32 cellular contexts compared by ENCODE assay signal in the genomic region with DNA sequence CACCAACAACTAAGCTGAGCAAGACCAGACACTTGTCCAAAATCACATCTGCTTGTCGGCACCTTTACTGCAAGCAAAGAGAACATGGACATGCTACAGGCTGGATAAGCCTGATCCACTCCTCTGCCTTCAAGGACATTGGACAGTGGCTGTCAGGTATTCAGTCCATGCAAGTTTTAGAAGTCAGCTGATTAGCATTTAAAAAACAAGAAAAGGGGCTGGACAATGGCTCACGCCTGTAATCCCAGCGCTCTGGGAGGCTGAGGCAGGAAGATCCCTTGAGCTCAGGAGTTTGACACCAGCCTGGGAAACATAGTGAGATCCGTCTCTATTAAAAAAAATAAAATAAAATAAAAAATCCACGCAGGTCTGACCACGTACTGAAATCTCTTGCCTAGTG.
"Had no signal": no experiment of that assay in that cellular context is flagged by ENCODE, and none has a peak within 500 bp of the region (broad histone marks: within the 10 kb centered on the region; RNA-seq: fewer than 3 reads in every experiment).

No MANE protein-coding gene starts in this region.

- H3K27ac Mint-ChIP-seq: activated CD4-positive, alpha-beta memory T cell treated with anti-CD3 and anti-CD28 coated beads for 36 hours; activated CD4-positive, alpha-beta T cell treated with anti-CD3 and anti-CD28 coated beads, Interleukin-2, amount 10 ng/mL, durations not matched to agents 24 days and 14 days; activated naive CD4-positive, alpha-beta T cell treated with anti-CD3 and anti-CD28 coated beads, Interleukin-2, amount 10 ng/mL, durations not matched to agents 7 days and 5 days; activated naive CD8-positive, alpha-beta T cell treated with anti-CD3 and anti-CD28 coated beads, Interleukin-2, amount 10 ng/mL, durations not matched to agents 7 days and 5 days; activated T-helper 1 cell treated with anti-CD3 and anti-CD28 coated beads, Interleukin-12 subunit alpha, Interleukin-12 subunit beta, Interleukin-2, Interleukin-4 antibody, amounts not matched to agents 30 ng/mL and 10 ng/mL and 1 ng/mL, durations not matched to agents 14 hours and 24 hours and 36 hours; effector memory CD8-positive, alpha-beta T cell; immature natural killer cell; mesothelial cell of epicardium; nephron progenitor cell; stimulated activated naive CD8-positive, alpha-beta T cell treated with anti-CD3 and anti-CD28 coated beads, Interleukin-15, Interleukin-2, amounts not matched to agents 100 ng/mL and 50 ng/mL, for 24 hours had no signal

- H3K9ac ChIP-seq: parathyroid adenoma had no signal

- H3K27me3 Mint-ChIP-seq: activated CD4-positive, alpha-beta memory T cell treated with anti-CD3 and anti-CD28 coated beads for 36 hours; activated CD4-positive, alpha-beta T cell treated with anti-CD3 and anti-CD28 coated beads, Interleukin-2, amount 10 ng/mL, durations not matched to agents 24 days and 14 days; activated naive CD4-positive, alpha-beta T cell treated with anti-CD3 and anti-CD28 coated beads, Interleukin-2, amount 10 ng/mL, durations not matched to agents 7 days and 5 days; activated naive CD8-positive, alpha-beta T cell treated with anti-CD3 and anti-CD28 coated beads, Interleukin-2, amount 10 ng/mL, durations not matched to agents 7 days and 5 days; brain; effector memory CD8-positive, alpha-beta T cell; naive B cell; stimulated activated naive CD8-positive, alpha-beta T cell treated with anti-CD3 and anti-CD28 coated beads, Interleukin-15, Interleukin-2, amounts not matched to agents 100 ng/mL and 50 ng/mL, for 24 hours had no signal

- H3K4me1 Mint-ChIP-seq: activated CD4-positive, alpha-beta T cell treated with anti-CD3 and anti-CD28 coated beads, Interleukin-2, amount 10 ng/mL, durations not matched to agents 24 days and 14 days; activated naive CD4-positive, alpha-beta T cell treated with anti-CD3 and anti-CD28 coated beads, Interleukin-2, amount 10 ng/mL, durations not matched to agents 7 days and 5 days; activated naive CD8-positive, alpha-beta T cell treated with anti-CD3 and anti-CD28 coated beads, Interleukin-2, amount 10 ng/mL, durations not matched to agents 7 days and 5 days; immature natural killer cell; mesothelial cell of epicardium had no signal

- ATAC-seq: effector memory CD8-positive, alpha-beta T cell; left colon; psoas muscle had no signal

- H3K27me3 ChIP-seq: ascending aorta, cardiac muscle cell, spleen had no signal

- H3K27ac ChIP-seq: ascending aorta, cardiac muscle cell, parathyroid adenoma, psoas muscle, spleen, thoracic aorta had no signal

- H3K4me3 Mint-ChIP-seq: activated CD4-positive, alpha-beta memory T cell treated with anti-CD3 and anti-CD28 coated beads for 36 hours; activated CD4-positive, alpha-beta T cell treated with anti-CD3 and anti-CD28 coated beads, Interleukin-2, amount 10 ng/mL, durations not matched to agents 24 days and 14 days; activated naive CD4-positive, alpha-beta T cell treated with anti-CD3 and anti-CD28 coated beads, Interleukin-2, amount 10 ng/mL, durations not matched to agents 7 days and 5 days; activated naive CD8-positive, alpha-beta T cell treated with anti-CD3 and anti-CD28 coated beads, Interleukin-2, amount 10 ng/mL, durations not matched to agents 7 days and 5 days; activated T-helper 1 cell treated with anti-CD3 and anti-CD28 coated beads, Interleukin-12 subunit alpha, Interleukin-12 subunit beta, Interleukin-2, Interleukin-4 antibody, amounts not matched to agents 30 ng/mL and 10 ng/mL and 1 ng/mL, durations not matched to agents 14 hours and 24 hours and 36 hours; brain; effector memory CD8-positive, alpha-beta T cell; immature natural killer cell; mesothelial cell of epicardium; nephron progenitor cell; stimulated activated naive CD8-positive, alpha-beta T cell treated with anti-CD3 and anti-CD28 coated beads, Interleukin-15, Interleukin-2, amounts not matched to agents 100 ng/mL and 50 ng/mL, for 24 hours had no signal

- H2AFZ ChIP-seq: parathyroid adenoma had no signal

- H3K9me3 Mint-ChIP-seq: activated CD4-positive, alpha-beta memory T cell treated with anti-CD3 and anti-CD28 coated beads for 36 hours; activated CD4-positive, alpha-beta T cell treated with anti-CD3 and anti-CD28 coated beads, Interleukin-2, amount 10 ng/mL, durations not matched to agents 24 days and 14 days; activated naive CD4-positive, alpha-beta T cell treated with anti-CD3 and anti-CD28 coated beads, Interleukin-2, amount 10 ng/mL, durations not matched to agents 7 days and 5 days; activated naive CD8-positive, alpha-beta T cell treated with anti-CD3 and anti-CD28 coated beads, Interleukin-2, amount 10 ng/mL, durations not matched to agents 7 days and 5 days; activated T-helper 1 cell treated with anti-CD3 and anti-CD28 coated beads, Interleukin-12 subunit alpha, Interleukin-12 subunit beta, Interleukin-2, Interleukin-4 antibody, amounts not matched to agents 30 ng/mL and 10 ng/mL and 1 ng/mL, durations not matched to agents 14 hours and 24 hours and 36 hours; brain; effector memory CD8-positive, alpha-beta T cell; immature natural killer cell; mesothelial cell of epicardium; naive B cell; nephron progenitor cell; stimulated activated naive CD8-positive, alpha-beta T cell treated with anti-CD3 and anti-CD28 coated beads, Interleukin-15, Interleukin-2, amounts not matched to agents 100 ng/mL and 50 ng/mL, for 24 hours had no signal

- H3K79me2 ChIP-seq: parathyroid adenoma had no signal

- DNase-seq: activated CD4-positive, alpha-beta memory T cell treated with anti-CD3 and anti-CD28 coated beads for 36 hours; activated CD4-positive, alpha-beta T cell treated with anti-CD3 and anti-CD28 coated beads, Interleukin-2, amount 10 ng/mL, durations not matched to agents 24 days and 14 days; activated CD4-positive, CD25-positive, alpha-beta regulatory T cell treated with anti-CD3 and anti-CD28 coated beads, Interleukin-2, amount 50 U/mL, for 72 hours; activated CD8-positive, alpha-beta memory T cell treated with anti-CD3 and anti-CD28 coated beads, Interleukin-2, amount 50 U/mL, for 4 hours; activated gamma-delta T cell; activated naive CD4-positive, alpha-beta T cell treated with anti-CD3 and anti-CD28 coated beads, Interleukin-2, amount 10 ng/mL, durations not matched to agents 7 days and 5 days; activated naive CD8-positive, alpha-beta T cell treated with anti-CD3 and anti-CD28 coated beads, Interleukin-2, amount 10 ng/mL, durations not matched to agents 7 days and 5 days; activated T-cell treated with anti-CD3 and anti-CD28 coated beads, Interleukin-2, amount 50 U/mL, for 1 hour; cortex of kidney; effector memory CD8-positive, alpha-beta T cell; foreskin fibroblast; head of caudate nucleus; hypothalamus; immature natural killer cell; kidney; left colon; mammary epithelial cell; naive B cell; nephron progenitor cell; psoas muscle; spleen; trophoblast cell had no signal

- H3K9me3 ChIP-seq: ascending aorta, psoas muscle, spleen, thoracic aorta had no signal

- H3K4me3 ChIP-seq: ascending aorta, cardiac muscle cell, psoas muscle, spleen, thoracic aorta had no signal

- FAIRE-seq: endothelial cell of umbilical vein, kidney, urothelium cell line had no signal

- H3K4me1 ChIP-seq: ascending aorta, parathyroid adenoma, psoas muscle had no signal
